Comparison of ENCODE assay signal across 8 cellular contexts in the genomic region with DNA sequence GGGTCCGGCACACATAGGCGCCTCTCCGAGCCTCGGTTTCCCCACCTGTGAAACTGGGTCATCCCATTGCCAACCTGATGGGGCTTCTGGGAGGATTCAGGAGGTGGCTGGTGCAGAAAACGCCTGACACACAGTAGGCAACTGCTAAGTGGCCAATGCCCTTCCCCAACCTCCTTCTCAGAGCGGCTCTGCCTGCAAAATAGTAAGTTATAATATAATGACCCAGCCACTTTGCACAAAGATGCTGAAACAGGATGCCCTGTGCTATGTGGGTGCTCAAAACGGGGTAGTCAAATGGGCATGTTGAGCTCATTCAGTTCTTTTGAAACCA. TPM values are rescaled to one million over a fixed set of nuclear protein-coding genes. Genes with fewer than 3 reads are reported as not detected.
DNase-seq lines count a peak whose midpoint lies in the region; TF ChIP-seq lines count a peak whose summit lies in the region.

No MANE protein-coding gene starts in this region.

- no peak for TF ChIP-seq POLR2A in Peyer's patch (IDR thresholded peaks at IDR 0.05)
- no peak for TF ChIP-seq POLR2A in esophagus squamous epithelium (IDR thresholded peaks at IDR 0.05)

- H3K36me3 ChIP-seq in Peyer's patch (no peaks in the 10 kb centered on the region), esophagus squamous epithelium (no peaks in the 10 kb centered on the region), rectal smooth muscle tissue (ENCODE audit: control insufficient read depth, insufficient read depth, low read length) (no peaks in the 10 kb centered on the region)

- TF ChIP-seq CTCF in GM12865 (IDR thresholded peaks at IDR 0.05; ENCODE audit: insufficient read depth, low read depth, low read length, missing control alignments), result no peak
- no peak for TF ChIP-seq CTCF in Peyer's patch (IDR thresholded peaks at IDR 0.05)
- no peak for TF ChIP-seq CTCF in esophagus squamous epithelium (IDR thresholded peaks at IDR 0.05)

- peak overlapping the region; percentile 87 for H3K9ac ChIP-seq in rectal smooth muscle tissue (ENCODE audit: low read length)

- intact Hi-C loops in esophagus squamous epithelium (cut with DNase I), result no loop called here

- H3K4me3 ChIP-seq in GM12865 (ENCODE audit: low read depth, low read length) (peak overlapping the region; percentile 84), Peyer's patch (peak overlapping the region; percentile 72 to 97 (median 83)), esophagus squamous epithelium (peak overlapping the region; percentile 67 to 98 (median 70)), rectal smooth muscle tissue (ENCODE audit: low read length) (peak overlapping the region; percentile 93)

- H3K9me3 ChIP-seq in Peyer's patch (no peaks in the 10 kb centered on the region), esophagus squamous epithelium (no peaks in the 10 kb centered on the region)

- H3K4me1 ChIP-seq in Peyer's patch, result peaks cover 0 to 15% (median 5%) of the 10 kb centered on the region in 4 donors
- H3K4me1 ChIP-seq in esophagus squamous epithelium, result peaks cover 6 to 62% (median 38%) of the 10 kb centered on the region in 3 donors
- peaks cover 19% of the 10 kb centered on the region for H3K4me1 ChIP-seq in rectal smooth muscle tissue (ENCODE audit: control insufficient read depth, insufficient read depth, low read length)

- no peaks in the 10 kb centered on the region for H3K27me3 ChIP-seq in Peyer's patch
- no peaks in the 10 kb centered on the region for H3K27me3 ChIP-seq in esophagus squamous epithelium
- no peaks in the 10 kb centered on the region for H3K27me3 ChIP-seq in rectal smooth muscle tissue (ENCODE audit: control insufficient read depth, insufficient read depth, low read length)

- H3K27ac ChIP-seq in Peyer's patch (peak overlapping the region; percentile 65 to 80 (median 74)), esophagus squamous epithelium (peak overlapping the region; percentile 69 to 89 (median 85)), rectal smooth muscle tissue (ENCODE audit: low read depth, low read length) (peak overlapping the region; percentile 50)

- DNase-seq in GM12865 (ENCODE audit: low read depth) (no peak), Peyer's patch (no peak), esophagus squamous epithelium (lab: John Stamatoyannopoulos, UW) (no peak), cerebellum (ENCODE audit: low spot score) (no peak), NCI-H1105 treated with DMSO at 0.1 percent for 48 hours (lab: John Stamatoyannopoulos, UW) (no peak), NCI-H748 (lab: John Stamatoyannopoulos, UW; ENCODE audit: unreplicated experiment) (no peak)
- no peak for DNase-seq in NK-92 treated with Interleukin-12 subunit alpha and Interleukin-12 subunit beta, amount 100 ng/mL, for 24 hours (lab: John Stamatoyannopoulos, UW)

- 8 to 11% methylated on average over 1 to 3 of the region's 7 CpGs for WGBS in esophagus squamous epithelium, 2 donors

RNA-seq across cellular contexts. Expression of a gene that starts 0.5 kb away (rescaled TPM):
- 10 to 100 TPM; 53.5 to 97.4 (median 68.9) TPM for total RNA-seq in Peyer's patch
- total RNA-seq in esophagus squamous epithelium, result 10 to 100 TPM; 34.5 to 78.9 (median 61.7) TPM
- 30.1 TPM for total RNA-seq in cerebellum

RNA-seq across cellular contexts. Expression of a gene that starts 23.4 kb away (rescaled TPM):
- total RNA-seq in Peyer's patch (100 to 1,000 TPM in 3 of 4 donors, 10 to 100 TPM in 1; 76.2 to 181 (median 151) TPM), esophagus squamous epithelium (10 to 100 TPM; 11.3 to 44.0 (median 26.0) TPM), cerebellum (100 TPM)

RNA-seq across cellular contexts. Expression of a gene that starts 31.2 kb away (rescaled TPM):
- 100 to 1,000 TPM; 108 to 128 (median 116) TPM for total RNA-seq in Peyer's patch
- 100 to 1,000 TPM; 102 to 162 (median 128) TPM for total RNA-seq in esophagus squamous epithelium
- 79.7 TPM for total RNA-seq in cerebellum

RNA-seq across cellular contexts. Expression of a gene that starts 49.6 kb away (rescaled TPM):
- total RNA-seq in Peyer's patch (10 to 100 TPM; 22.6 to 82.1 (median 29.9) TPM), esophagus squamous epithelium (10 to 100 TPM; 17.0 to 37.1 (median 19.2) TPM), cerebellum (0.91 TPM)
